1 cellular context compared by ENCODE assay signal in genomic region chr6:72620866-72621242, GRCh38.
TF ChIP-seq lines count a peak whose summit lies in the region.

No MANE protein-coding gene starts in this region.

TF ChIP-seq in GM23338, 12 proteins besides CTCF, POLR2A, EP300 and RAD21 (continued from another document):
- TF ChIP-seq REST (IDR thresholded peaks at IDR 0.05; ENCODE audit: unreplicated experiment): no peak
- peak; percentile 71 for TF ChIP-seq EZH2 (IDR thresholded peaks at IDR 0.05; ENCODE audit: low read depth, unreplicated experiment)
- no peak for TF ChIP-seq CREB1 (CRISPR knock-in tag; IDR thresholded peaks at IDR 0.05; ENCODE audit: low read depth)
TF ChIP-seq in GM23338: peak in this region for 1.
